In the genomic region with DNA sequence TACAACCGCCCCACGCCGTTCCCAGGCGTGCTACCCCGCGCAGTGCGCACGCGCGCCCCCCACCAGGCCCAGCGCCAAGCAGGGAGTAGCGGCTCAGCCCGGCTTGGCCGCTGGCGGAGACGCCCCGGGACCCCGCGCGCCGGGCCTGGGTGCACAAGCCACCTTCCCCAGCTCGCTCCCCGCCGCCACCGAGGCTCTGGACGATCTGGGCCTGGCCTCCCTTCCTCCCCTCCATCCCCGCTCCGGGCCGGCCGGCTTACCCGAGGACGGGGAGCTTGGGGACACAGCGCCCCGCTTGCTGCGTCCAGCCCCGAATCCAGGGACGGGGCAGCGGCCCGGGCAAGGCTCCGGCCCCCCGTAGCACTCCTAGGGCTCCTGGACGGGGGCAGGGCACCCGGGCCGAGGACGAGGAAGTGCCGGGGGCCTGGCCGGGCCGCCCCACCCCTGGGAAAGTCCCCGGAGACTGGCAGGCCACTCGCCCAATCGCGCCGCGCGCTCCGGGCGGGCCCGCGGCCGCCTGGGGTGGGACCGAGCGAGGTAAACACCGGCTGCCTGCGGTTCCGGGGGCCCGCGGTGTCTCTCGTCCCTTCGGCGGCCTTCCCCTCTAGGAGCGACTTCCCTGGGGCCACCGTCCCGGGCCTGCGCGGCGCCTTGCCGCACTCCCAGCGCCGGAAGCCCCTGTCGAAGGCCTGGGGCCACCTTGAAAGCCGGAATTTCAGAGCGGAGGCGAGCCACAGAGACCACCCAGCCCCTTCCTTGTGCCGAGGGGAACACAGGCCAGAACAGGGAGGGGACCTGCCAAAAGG, we compare ENCODE assay signal across 1 cellular context.
TF ChIP-seq lines count a peak whose summit lies in the region.

Gene TNIP1 (minus strand): TSS at position 415 of the 806 bp plus-strand sequence. CDS start 15,939 bp downstream, outside the sequence.

TF ChIP-seq in K562, 482 proteins besides CTCF, POLR2A, EP300 and RAD21 (continued from another document and continues in another):
- TF ChIP-seq MITF (IDR thresholded peaks at IDR 0.05) (no peak), SMAD3 (CRISPR knock-in tag; conservative IDR thresholded peaks at IDR 0.05) (no peak), MTA3 (IDR thresholded peaks at IDR 0.05; ENCODE audit: borderline replicate concordance) (peak; percentile 68), SMARCE1 (IDR thresholded peaks at IDR 0.05) (0 out of 2 replicates have a peak, but pooled peaks have one; percentile 9), ZNF551 (CRISPR knock-in tag; IDR thresholded peaks at IDR 0.05) (no peak), IFI16 (CRISPR knock-in tag; IDR thresholded peaks at IDR 0.05) (no peak), SIX5 (IDR thresholded peaks at IDR 0.05; ENCODE audit: borderline replicate concordance in 1 of 2, insufficient read depth in 1 of 2, low read depth in 1 of 2, low read length in 2 of 2) (no peak), MCM3 (IDR thresholded peaks at IDR 0.05) (no peak), BCL6 (CRISPR knock-in tag; IDR thresholded peaks at IDR 0.05) (no peak), DPF2 (IDR thresholded peaks at IDR 0.05) (no peak), SPI1 (IDR thresholded peaks at IDR 0.05; ENCODE audit: borderline replicate concordance, low read depth, low read length) (peak; percentile 72; the same call in 1 of the 2 replicates), ZNF24 (IDR thresholded peaks at IDR 0.05) (no peak), REST (CRISPR knock-in tag; IDR thresholded peaks at IDR 0.05; ENCODE audit: low read depth) (0 out of 2 replicates have a peak, but pooled peaks have one; percentile 15), ZNF77 (CRISPR knock-in tag; IDR thresholded peaks at IDR 0.05) (no peak), SIN3A (IDR thresholded peaks at IDR 0.05; ENCODE audit: borderline replicate concordance in 2 of 2, control insufficient read depth in 1 of 2, low read depth in 2 of 2, low read length in 2 of 2) (peak in 1 of 2 experiments; percentile 72; a peak in 1 of 4 replicates), CREM (IDR thresholded peaks at IDR 0.05; ENCODE audit: low read depth) (no peak; the same call in 1 of the 2 replicates), HLTF (IDR thresholded peaks at IDR 0.05) (0 out of 2 replicates have a peak, but pooled peaks have one; percentile 19), ZNF76 (CRISPR knock-in tag; IDR thresholded peaks at IDR 0.05; ENCODE audit: borderline replicate concordance) (no peak), RBFOX2 (IDR thresholded peaks at IDR 0.05; ENCODE audit: low read depth, low read length) (peak; percentile 96), GTF2B (IDR thresholded peaks at IDR 0.05; ENCODE audit: extremely low read depth, insufficient read length) (no peak), TCF7 (IDR thresholded peaks at IDR 0.05; ENCODE audit: borderline replicate concordance) (no peak), TEAD2 (tag; IDR thresholded peaks at IDR 0.05) (no peak), HDAC3 (IDR thresholded peaks at IDR 0.05; ENCODE audit: borderline replicate concordance, partially characterized antibody) (no peak), ZNF445 (CRISPR knock-in tag; IDR thresholded peaks at IDR 0.05; ENCODE audit: low read depth) (no peak), NFYB (IDR thresholded peaks at IDR 0.05; ENCODE audit: extremely low read depth, insufficient read length) (peak; percentile 76), USF2 (CRISPR knock-in tag; IDR thresholded peaks at IDR 0.05) (no peak), FOXA1 (IDR thresholded peaks at IDR 0.05; ENCODE audit: borderline replicate concordance) (no peak), ZNF589 (CRISPR knock-in tag; IDR thresholded peaks at IDR 0.05; ENCODE audit: low read depth) (no peak), RBM25 (IDR thresholded peaks at IDR 0.05; ENCODE audit: low read depth, low read length, severe bottlenecking) (peak; percentile 100), MYBL2 (IDR thresholded peaks at IDR 0.05; ENCODE audit: low read depth) (no peak), MYBL2 (CRISPR knock-in tag; IDR thresholded peaks at IDR 0.05; ENCODE audit: borderline replicate concordance) (no peak), KLF16 (IDR thresholded peaks at IDR 0.05) (no peak), MTA2 (IDR thresholded peaks at IDR 0.05; ENCODE audit: low read depth) (no peak), ZNF311 (CRISPR knock-in tag; IDR thresholded peaks at IDR 0.05) (no peak), MAFF (IDR thresholded peaks at IDR 0.05; ENCODE audit: low read length) (no peak), POLR2B (IDR thresholded peaks at IDR 0.05; ENCODE audit: low read depth, partially characterized antibody) (peak; percentile 72), KLF1 (tag; IDR thresholded peaks at IDR 0.05) (peak; percentile 87), MEIS2 (IDR thresholded peaks at IDR 0.05; ENCODE audit: partially characterized antibody) (peak; percentile 31), ZNF584 (CRISPR knock-in tag; IDR thresholded peaks at IDR 0.05; ENCODE audit: low read depth) (no peak), ZC3H4 (CRISPR knock-in tag; IDR thresholded peaks at IDR 0.05; ENCODE audit: borderline replicate concordance) (no peak), PTRF (tag; IDR thresholded peaks at IDR 0.05) (no peak)
- TF ChIP-seq, protein P1, sequence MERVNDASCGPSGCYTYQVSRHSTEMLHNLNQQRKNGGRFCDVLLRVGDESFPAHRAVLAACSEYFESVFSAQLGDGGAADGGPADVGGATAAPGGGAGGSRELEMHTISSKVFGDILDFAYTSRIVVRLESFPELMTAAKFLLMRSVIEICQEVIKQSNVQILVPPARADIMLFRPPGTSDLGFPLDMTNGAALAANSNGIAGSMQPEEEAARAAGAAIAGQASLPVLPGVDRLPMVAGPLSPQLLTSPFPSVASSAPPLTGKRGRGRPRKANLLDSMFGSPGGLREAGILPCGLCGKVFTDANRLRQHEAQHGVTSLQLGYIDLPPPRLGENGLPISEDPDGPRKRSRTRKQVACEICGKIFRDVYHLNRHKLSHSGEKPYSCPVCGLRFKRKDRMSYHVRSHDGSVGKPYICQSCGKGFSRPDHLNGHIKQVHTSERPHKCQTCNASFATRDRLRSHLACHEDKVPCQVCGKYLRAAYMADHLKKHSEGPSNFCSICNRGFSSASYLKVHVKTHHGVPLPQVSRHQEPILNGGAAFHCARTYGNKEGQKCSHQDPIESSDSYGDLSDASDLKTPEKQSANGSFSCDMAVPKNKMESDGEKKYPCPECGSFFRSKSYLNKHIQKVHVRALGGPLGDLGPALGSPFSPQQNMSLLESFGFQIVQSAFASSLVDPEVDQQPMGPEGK (CRISPR knock-in tag; IDR thresholded peaks at IDR 0.05; ENCODE audit: borderline replicate concordance), result no peak; the same call in 1 of the 2 replicates
- TF ChIP-seq, protein P2, sequence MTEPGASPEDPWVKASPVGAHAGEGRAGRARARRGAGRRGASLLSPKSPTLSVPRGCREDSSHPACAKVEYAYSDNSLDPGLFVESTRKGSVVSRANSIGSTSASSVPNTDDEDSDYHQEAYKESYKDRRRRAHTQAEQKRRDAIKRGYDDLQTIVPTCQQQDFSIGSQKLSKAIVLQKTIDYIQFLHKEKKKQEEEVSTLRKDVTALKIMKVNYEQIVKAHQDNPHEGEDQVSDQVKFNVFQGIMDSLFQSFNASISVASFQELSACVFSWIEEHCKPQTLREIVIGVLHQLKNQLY (CRISPR knock-in tag; conservative IDR thresholded peaks at IDR 0.05), result no peak
- TF ChIP-seq, protein P3, sequence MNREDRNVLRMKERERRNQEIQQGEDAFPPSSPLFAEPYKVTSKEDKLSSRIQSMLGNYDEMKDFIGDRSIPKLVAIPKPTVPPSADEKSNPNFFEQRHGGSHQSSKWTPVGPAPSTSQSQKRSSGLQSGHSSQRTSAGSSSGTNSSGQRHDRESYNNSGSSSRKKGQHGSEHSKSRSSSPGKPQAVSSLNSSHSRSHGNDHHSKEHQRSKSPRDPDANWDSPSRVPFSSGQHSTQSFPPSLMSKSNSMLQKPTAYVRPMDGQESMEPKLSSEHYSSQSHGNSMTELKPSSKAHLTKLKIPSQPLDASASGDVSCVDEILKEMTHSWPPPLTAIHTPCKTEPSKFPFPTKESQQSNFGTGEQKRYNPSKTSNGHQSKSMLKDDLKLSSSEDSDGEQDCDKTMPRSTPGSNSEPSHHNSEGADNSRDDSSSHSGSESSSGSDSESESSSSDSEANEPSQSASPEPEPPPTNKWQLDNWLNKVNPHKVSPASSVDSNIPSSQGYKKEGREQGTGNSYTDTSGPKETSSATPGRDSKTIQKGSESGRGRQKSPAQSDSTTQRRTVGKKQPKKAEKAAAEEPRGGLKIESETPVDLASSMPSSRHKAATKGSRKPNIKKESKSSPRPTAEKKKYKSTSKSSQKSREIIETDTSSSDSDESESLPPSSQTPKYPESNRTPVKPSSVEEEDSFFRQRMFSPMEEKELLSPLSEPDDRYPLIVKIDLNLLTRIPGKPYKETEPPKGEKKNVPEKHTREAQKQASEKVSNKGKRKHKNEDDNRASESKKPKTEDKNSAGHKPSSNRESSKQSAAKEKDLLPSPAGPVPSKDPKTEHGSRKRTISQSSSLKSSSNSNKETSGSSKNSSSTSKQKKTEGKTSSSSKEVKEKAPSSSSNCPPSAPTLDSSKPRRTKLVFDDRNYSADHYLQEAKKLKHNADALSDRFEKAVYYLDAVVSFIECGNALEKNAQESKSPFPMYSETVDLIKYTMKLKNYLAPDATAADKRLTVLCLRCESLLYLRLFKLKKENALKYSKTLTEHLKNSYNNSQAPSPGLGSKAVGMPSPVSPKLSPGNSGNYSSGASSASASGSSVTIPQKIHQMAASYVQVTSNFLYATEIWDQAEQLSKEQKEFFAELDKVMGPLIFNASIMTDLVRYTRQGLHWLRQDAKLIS (CRISPR knock-in tag; IDR thresholded peaks at IDR 0.05), result peak; percentile 93
- TF ChIP-seq, protein P4, sequence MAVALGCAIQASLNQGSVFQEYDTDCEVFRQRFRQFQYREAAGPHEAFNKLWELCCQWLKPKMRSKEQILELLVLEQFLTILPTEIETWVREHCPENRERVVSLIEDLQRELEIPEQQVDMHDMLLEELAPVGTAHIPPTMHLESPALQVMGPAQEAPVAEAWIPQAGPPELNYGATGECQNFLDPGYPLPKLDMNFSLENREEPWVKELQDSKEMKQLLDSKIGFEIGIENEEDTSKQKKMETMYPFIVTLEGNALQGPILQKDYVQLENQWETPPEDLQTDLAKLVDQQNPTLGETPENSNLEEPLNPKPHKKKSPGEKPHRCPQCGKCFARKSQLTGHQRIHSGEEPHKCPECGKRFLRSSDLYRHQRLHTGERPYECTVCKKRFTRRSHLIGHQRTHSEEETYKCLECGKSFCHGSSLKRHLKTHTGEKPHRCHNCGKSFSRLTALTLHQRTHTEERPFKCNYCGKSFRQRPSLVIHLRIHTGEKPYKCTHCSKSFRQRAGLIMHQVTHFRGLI (CRISPR knock-in tag; IDR thresholded peaks at IDR 0.05), result no peak
- TF ChIP-seq, protein P5, sequence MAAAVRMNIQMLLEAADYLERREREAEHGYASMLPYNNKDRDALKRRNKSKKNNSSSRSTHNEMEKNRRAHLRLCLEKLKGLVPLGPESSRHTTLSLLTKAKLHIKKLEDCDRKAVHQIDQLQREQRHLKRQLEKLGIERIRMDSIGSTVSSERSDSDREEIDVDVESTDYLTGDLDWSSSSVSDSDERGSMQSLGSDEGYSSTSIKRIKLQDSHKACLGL (CRISPR knock-in tag; IDR thresholded peaks at IDR 0.05; ENCODE audit: borderline replicate concordance, poor library complexity, severe bottlenecking), result no peak
- TF ChIP-seq, protein P6, sequence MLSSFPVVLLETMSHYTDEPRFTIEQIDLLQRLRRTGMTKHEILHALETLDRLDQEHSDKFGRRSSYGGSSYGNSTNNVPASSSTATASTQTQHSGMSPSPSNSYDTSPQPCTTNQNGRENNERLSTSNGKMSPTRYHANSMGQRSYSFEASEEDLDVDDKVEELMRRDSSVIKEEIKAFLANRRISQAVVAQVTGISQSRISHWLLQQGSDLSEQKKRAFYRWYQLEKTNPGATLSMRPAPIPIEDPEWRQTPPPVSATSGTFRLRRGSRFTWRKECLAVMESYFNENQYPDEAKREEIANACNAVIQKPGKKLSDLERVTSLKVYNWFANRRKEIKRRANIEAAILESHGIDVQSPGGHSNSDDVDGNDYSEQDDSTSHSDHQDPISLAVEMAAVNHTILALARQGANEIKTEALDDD (IDR thresholded peaks at IDR 0.05), result no peak
